22 cellular contexts compared by ENCODE assay signal in genomic region chr2:157845081-157845480, GRCh38. TPM values are rescaled to one million over a fixed set of nuclear protein-coding genes. Genes with fewer than 3 reads are reported as not detected.
DNase-seq lines count a peak whose midpoint lies in the region; ATAC-seq, FAIRE-seq and TF ChIP-seq lines count a peak whose summit lies in the region.
"Had no signal": no experiment of that assay in that cellular context is flagged by ENCODE, and none has a peak within 500 bp of the region (broad histone marks: within the 10 kb centered on the region; RNA-seq: fewer than 3 reads in every experiment).

No MANE protein-coding gene starts in this region.

- H3K79me2 ChIP-seq in H1 (ENCODE audit: control insufficient read depth in 1 of 2, insufficient read depth in 2 of 2, low read length in 2 of 2) = peaks cover 0 to 33% of the 10 kb centered on the region in 2 experiments; a peak in 2 of 4 replicates

- H4K20me1 ChIP-seq in H1 (replicated peaks in 1 of 2; ENCODE audit: control insufficient read depth in 1 of 2, insufficient read depth in 2 of 2, low read length in 2 of 2) = peaks cover 2 to 9% of the 10 kb centered on the region in 2 experiments

- no peak overlapping the region for H3K4me2 ChIP-seq in H1 (ENCODE audit: insufficient read depth in 1 of 2, low read depth in 2 of 2, low read length in 2 of 2)
- H3K4me2 ChIP-seq: SK-N-SH had no signal

- H3K4me1 Mint-ChIP-seq in activated naive CD4-positive, alpha-beta T cell treated with anti-CD3 and anti-CD28 coated beads, Interleukin-2, amount 50 U/mL, for 24 hours = peaks cover 32% of the 10 kb centered on the region

- no peak for TF ChIP-seq POLR2A in H1 (IDR thresholded peaks at IDR 0.05; ENCODE audit: control extremely low read depth in 1 of 2, low read depth in 2 of 2, low read length in 2 of 2)
- TF ChIP-seq POLR2A in body of pancreas (IDR thresholded peaks at IDR 0.05) = no peak

- POLR2A ChIA-PET in H1 (lab: Charles Lee; ENCODE audit: partially characterized antibody) = interaction anchor here (2.7 kb wide), 1 partner anchor 9 kb away, joined by 7 read pairs; no protein-coding TSS in a partner anchor

- no peak for ATAC-seq in body of pancreas
- ATAC-seq: PC-3 had no signal

- peaks cover 4% of the 10 kb centered on the region; the same call in 1 of the 2 replicates for H3K79me1 ChIP-seq in H1 (ENCODE audit: low read depth, low read length)

- TF ChIP-seq CTCF in H1 (IDR thresholded peaks at IDR 0.05; ENCODE audit: control extremely low read depth in 1 of 3, insufficient read depth in 1 of 3, low read depth in 1 of 3, low read length in 3 of 3) = no peak
- no peak for TF ChIP-seq CTCF in body of pancreas (IDR thresholded peaks at IDR 0.05)

- H2BK20ac ChIP-seq in H1 (ENCODE audit: low read length) = no peak overlapping the region

- H3K4me3 ChIP-seq in H1 (ENCODE audit: extremely low read depth in 1 of 4, insufficient read depth in 2 of 4, low read depth in 3 of 4, low read length in 4 of 4) = no peak overlapping the region
- H3K4me3 ChIP-seq in body of pancreas = no peak overlapping the region

- H3K9me3 ChIP-seq in H1 (ENCODE audit: insufficient read depth in 2 of 2, low read depth in 1 of 2, low read length in 1 of 2) (no peaks in the 10 kb centered on the region), body of pancreas (no peaks in the 10 kb centered on the region)
- H3K9me3 ChIP-seq: SK-N-SH had no signal

- no peak overlapping the region for H3K14ac ChIP-seq in H1 (ENCODE audit: insufficient read length)

- H3K36me3 Mint-ChIP-seq in activated naive CD4-positive, alpha-beta T cell treated with anti-CD3 and anti-CD28 coated beads, Interleukin-2, amount 50 U/mL, for 24 hours = peaks cover 26% of the 10 kb centered on the region

- H2BK120ac ChIP-seq in H1 (replicated peaks; ENCODE audit: low read depth, low read length) = no peak overlapping the region

- H3K56ac ChIP-seq in H1 (replicated peaks; ENCODE audit: insufficient read length, low read depth, low read length) = no peak overlapping the region

- no peak overlapping the region for H3K4ac ChIP-seq in H1 (replicated peaks; ENCODE audit: insufficient read length, low read depth, low read length)

- TF ChIP-seq EP300 in H1 (IDR thresholded peaks at IDR 0.05; ENCODE audit: borderline replicate concordance in 1 of 2, low read depth in 2 of 2, low read length in 2 of 2) = no peak

- CTCF ChIA-PET in H1 (lab: Charles Lee; ENCODE audit: partially characterized antibody) = interaction anchor here (0.6 kb wide), 1 partner anchor 60 kb away, joined by 3 read pairs; no protein-coding TSS in a partner anchor

- H3K36me3 ChIP-seq in H1 (ENCODE audit: control insufficient read depth in 2 of 4, insufficient read depth in 4 of 4, low read length in 3 of 4) = no peaks in the 10 kb centered on the region
- H3K36me3 ChIP-seq in body of pancreas (replicated peaks in 1 of 2; ENCODE audit: insufficient read depth in 1 of 2, low read depth in 2 of 2) = no peaks in the 10 kb centered on the region

- H3K27ac Mint-ChIP-seq in activated naive CD4-positive, alpha-beta T cell treated with anti-CD3 and anti-CD28 coated beads, Interleukin-2, amount 50 U/mL, for 24 hours = peak overlapping the region; percentile 46
- H3K27ac Mint-ChIP-seq: HFFc6, IgD-negative memory B cell had no signal

- H3K18ac ChIP-seq in H1 (ENCODE audit: extremely low read depth, low read length) = no peak overlapping the region

- DNase-seq in activated naive CD4-positive, alpha-beta T cell (lab: John Stamatoyannopoulos, UW) = no peak
- DNase-seq in NCI-H2029 (lab: John Stamatoyannopoulos, UW) = peak; percentile 66
- DNase-seq in H1 (ENCODE audit: low read depth in 1 of 2, low spot score in 2 of 2) = no peak
- no peak for DNase-seq in NCI-H69 (lab: John Stamatoyannopoulos, UW)
- no peak for DNase-seq in HTR-8/SVneo (ENCODE audit: insufficient read length, low spot score)
- DNase-seq in body of pancreas = no peak
- DNase-seq: C1 segment of cervical spinal cord; CD8-positive, alpha-beta memory T cell; DMS153; H7; HFFc6; NCI-H1092; NCI-H1417 treated with DMSO at 0.1 percent for 48 hours; NCI-H1694 treated with DMSO at 0.1 percent for 48 hours; NCI-H446; NK-92 treated with Interleukin-12 subunit alpha and Interleukin-12 subunit beta, amount 100 ng/mL, for 24 hours; PC-3; SK-N-SH; T-helper 2 cell had no signal

- H2BK5ac ChIP-seq in H1 (ENCODE audit: low read depth, low read length) = no peak overlapping the region; the same call in 1 of the 2 replicates

- no peaks in the 10 kb centered on the region for H3K27me3 ChIP-seq in H1 (replicated peaks in 1 of 4; ENCODE audit: control insufficient read depth in 3 of 4, extremely low read depth in 1 of 4, insufficient read depth in 3 of 4, low read length in 3 of 4)
- no peaks in the 10 kb centered on the region for H3K27me3 ChIP-seq in body of pancreas

- H3K9ac ChIP-seq in H1 (replicated peaks in 1 of 4; ENCODE audit: extremely low read depth in 1 of 4, low read depth in 3 of 4, low read length in 3 of 4) = no peak overlapping the region
- H3K9ac ChIP-seq: SK-N-SH had no signal

- peaks cover under 1 to 7% (median 3%) of the 10 kb centered on the region in 4 experiments; a peak in 5 of 7 replicates for H3K4me1 ChIP-seq in H1 (replicated peaks in 1 of 4; ENCODE audit: control insufficient read depth in 3 of 4, insufficient read depth in 4 of 4, low read length in 3 of 4)
- H3K4me1 ChIP-seq in body of pancreas = peaks cover 38% of the 10 kb centered on the region

- H2BK15ac ChIP-seq in H1 (ENCODE audit: low read length) = no peak overlapping the region

- H2AK5ac ChIP-seq in H1 (ENCODE audit: low read depth, low read length) = no peak overlapping the region

- H3K23ac ChIP-seq in H1 (ENCODE audit: insufficient read length) = no peak overlapping the region

- H3K9me3 Mint-ChIP-seq in activated naive CD4-positive, alpha-beta T cell treated with anti-CD3 and anti-CD28 coated beads, Interleukin-2, amount 50 U/mL, for 24 hours = no peaks in the 10 kb centered on the region
- H3K9me3 Mint-ChIP-seq: CD8-positive, alpha-beta memory T cell; HFFc6; IgD-negative memory B cell had no signal

- no peak overlapping the region for H4K91ac ChIP-seq in H1 (replicated peaks; ENCODE audit: insufficient read length, low read length)

- FAIRE-seq in H1 (lab: Jason Lieb, UNC) (no peak), HTR-8/SVneo (lab: Jason Lieb, UNC) (no peak)
- FAIRE-seq: GM18507 had no signal

- no peaks in the 10 kb centered on the region for H3K23me2 ChIP-seq in H1 (ENCODE audit: low read depth, low read length)

- WGBS in H1 (ENCODE audit: extremely low coverage in 1 of 2, insufficient coverage in 1 of 2, insufficient read length in 1 of 2, insufficient replicate concordance in 2 of 2, low coverage in 1 of 2, low lambda C conversion rate in 2 of 2, missing lambda C conversion rate in 1 of 2), 2 experiments = 87% methylated on average over 2 of the region's 2 CpGs; no CpG with 5 or more reads in 1 of the 2 experiments
- 89 to 93% methylated on average over 2 of the region's 2 CpGs for WGBS in body of pancreas, 2 donors

- no peak overlapping the region for H2AFZ ChIP-seq in H1 (ENCODE audit: low read length)

- H4K5ac ChIP-seq in H1 (ENCODE audit: insufficient read length, low read depth, low read length) = no peak overlapping the region

- H4K8ac ChIP-seq in H1 (ENCODE audit: extremely low read depth, insufficient read depth, low read length) = no peak overlapping the region

- H3K27me3 Mint-ChIP-seq in activated naive CD4-positive, alpha-beta T cell treated with anti-CD3 and anti-CD28 coated beads, Interleukin-2, amount 50 U/mL, for 24 hours = no peaks in the 10 kb centered on the region
- H3K27me3 Mint-ChIP-seq: CD8-positive, alpha-beta memory T cell; IgD-negative memory B cell had no signal

- TF ChIP-seq RAD21 in H1 (IDR thresholded peaks at IDR 0.05 in 1 of 2, conservative IDR thresholded peaks at IDR 0.05 in 1 of 2; ENCODE audit: low read depth in 2 of 2, low read length in 2 of 2) = no peak

- H3K4me3 Mint-ChIP-seq in activated naive CD4-positive, alpha-beta T cell treated with anti-CD3 and anti-CD28 coated beads, Interleukin-2, amount 50 U/mL, for 24 hours = no peak overlapping the region
- H3K4me3 Mint-ChIP-seq: CD8-positive, alpha-beta memory T cell; HFFc6 had no signal

- H3K27ac ChIP-seq in H1 (ENCODE audit: low read depth, low read length) (no peak overlapping the region), body of pancreas (no peak overlapping the region)

- intact Hi-C loops in body of pancreas (cut with DNase I) = no loop called here

- H2BK12ac ChIP-seq in H1 (ENCODE audit: low read depth, low read length) = no peak overlapping the region

TF ChIP-seq in H1, 55 proteins besides CTCF, POLR2A, EP300 and RAD21:
- TF ChIP-seq SRF (IDR thresholded peaks at IDR 0.05; ENCODE audit: low read depth, low read length) = peak; percentile 60; the same call in 1 of the 2 replicates
- TF ChIP-seq FOSL1 (IDR thresholded peaks at IDR 0.05; ENCODE audit: insufficient read depth, low read depth, low read length) = no peak
- TF ChIP-seq BRCA1 (IDR thresholded peaks at IDR 0.05; ENCODE audit: low read depth, low read length) = no peak
- TF ChIP-seq NRF1 (IDR thresholded peaks at IDR 0.05; ENCODE audit: low read depth, low read length) = no peak

RNA-seq across cellular contexts. Expression of gene ACVR1, which starts 31.0 kb away (rescaled TPM):
- total RNA-seq in H1 (2021; fragmentation: NEBNext Ultra II Directional; extraction: Animal tissue kit (Norgen Biotek cat#: 25700)) = 17.5 and 17.7 TPM in 2 replicates
- 6.3 and 8.5 TPM in 2 replicates for polyA plus RNA-seq in H1 (2011; rRNA removed)
- 8.5 TPM for polyA plus RNA-seq in H1 (2011; cell fraction: cytosol; rRNA removed)
- polyA plus RNA-seq in H1 (2011; cell fraction: nucleus; rRNA removed) = 6.4 TPM
- 12.1 to 13.8 TPM (median 12.9 TPM) in 4 replicates for polyA plus RNA-seq in H1 (2012, experiment 1 of 2)
- 5.3 TPM for polyA plus RNA-seq in H1 (2012, experiment 2 of 2)
- 13.8 TPM for polyA plus RNA-seq in H1 (2013, experiment 1 of 2)
- 14.4 TPM for polyA plus RNA-seq in H1 (2013, experiment 2 of 2)
- polyA minus RNA-seq in H1 (2011; rRNA and poly(A)+ RNA removed) = 12.4 and 14.9 TPM in 2 replicates
- polyA minus RNA-seq in H1 (2011; cell fraction: cytosol; rRNA and poly(A)+ RNA removed) = 7.6 TPM
- 13.9 TPM for polyA minus RNA-seq in H1 (2011; cell fraction: nucleus; rRNA and poly(A)+ RNA removed)
- 10 to 100 TPM; 14.0 to 18.5 TPM for total RNA-seq in body of pancreas
